8 cellular contexts compared by ENCODE assay signal in the genomic region with DNA sequence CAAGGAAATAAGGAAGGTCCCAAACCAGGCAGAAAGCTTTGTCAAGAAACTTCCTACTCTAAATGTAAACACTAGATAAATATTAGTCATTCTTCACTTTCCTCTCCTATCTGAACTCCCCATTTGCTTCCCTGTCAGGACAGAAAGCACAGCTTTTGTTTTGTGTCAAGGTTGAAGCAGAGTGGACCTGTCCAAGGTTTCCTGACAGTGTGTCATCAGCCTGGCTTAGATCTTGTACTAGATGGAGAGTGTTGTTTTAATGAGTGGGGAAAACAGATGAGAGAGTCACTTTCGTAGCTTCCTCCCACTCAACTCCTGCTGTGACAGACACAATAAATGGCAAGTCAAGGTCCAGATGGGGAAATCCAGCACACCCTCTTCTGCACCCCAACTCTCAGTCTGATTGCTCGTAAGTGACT.
DNase-seq lines count a peak whose midpoint lies in the region; ATAC-seq, FAIRE-seq and TF ChIP-seq lines count a peak whose summit lies in the region.
"Not testable (repeated sequence)": the region's sequence is repeated elsewhere in the genome, so short reads cannot be mapped to it uniquely, and the experiment has no call there.

No MANE protein-coding gene starts in this region.

- not testable (repeated sequence) for H4K20me1 ChIP-seq in hepatocyte (ENCODE audit: insufficient read depth, poor library complexity, severe bottlenecking)

- H3K36me3 Mint-ChIP-seq in activated naive CD8-positive, alpha-beta T cell treated with anti-CD3 and anti-CD28 coated beads, Interleukin-2, amount 50 U/mL, for 24 hours (ENCODE audit: low read depth): peaks cover 15% of the 10 kb centered on the region

- not testable (repeated sequence) for H3K9me3 Mint-ChIP-seq in activated naive CD8-positive, alpha-beta T cell treated with anti-CD3 and anti-CD28 coated beads, Interleukin-2, amount 50 U/mL, for 24 hours

- not testable (repeated sequence) for H3K4me3 Mint-ChIP-seq in activated naive CD8-positive, alpha-beta T cell treated with anti-CD3 and anti-CD28 coated beads, Interleukin-2, amount 50 U/mL, for 24 hours

- 65% methylated on average over 2 of the region's 2 CpGs for WGBS in hepatocyte (ENCODE audit: low lambda C conversion rate, missing lambda C conversion rate)

- ATAC-seq in GM21360 (IDR thresholded peaks at IDR 0.05; ENCODE audit: unreplicated experiment): peak; percentile 72
- peak; percentile 74 for ATAC-seq in HG02642 (IDR thresholded peaks at IDR 0.05; ENCODE audit: poor library complexity, unreplicated experiment)
- peak; percentile 72 for ATAC-seq in HG03045 (IDR thresholded peaks at IDR 0.05; ENCODE audit: unreplicated experiment)
- ATAC-seq in SK-N-SH treated with all-trans-retinoic acid at 6 μM for 48 hours: peak; percentile 37; the same call in 2 of the 3 replicates
- peak; percentile 36 for ATAC-seq in activated naive CD8-positive, alpha-beta T cell treated with anti-CD3 and anti-CD28 coated beads, Interleukin-2, amount 50 U/mL, for 24 hours

- H3K9me2 ChIP-seq in hepatocyte (replicated peaks; ENCODE audit: insufficient read depth): not testable (repeated sequence)

- not testable (repeated sequence) for H3K79me2 ChIP-seq in hepatocyte

- not testable (repeated sequence) for H3K36me3 ChIP-seq in hepatocyte (replicated peaks; ENCODE audit: insufficient read depth, low read depth)

- H3K27me3 ChIP-seq in hepatocyte: not testable (repeated sequence)

- not testable (repeated sequence) for H3K27ac Mint-ChIP-seq in activated naive CD8-positive, alpha-beta T cell treated with anti-CD3 and anti-CD28 coated beads, Interleukin-2, amount 50 U/mL, for 24 hours

- H3K27ac ChIP-seq in hepatocyte: not testable (repeated sequence)

- H3K9me3 ChIP-seq in hepatocyte (ENCODE audit: low read depth): not testable (repeated sequence)

- H3K4me2 ChIP-seq in hepatocyte: not testable (repeated sequence)

- not testable (repeated sequence) for TF ChIP-seq CTCF in hepatocyte (IDR thresholded peaks at IDR 0.05; ENCODE audit: poor library complexity)

- not testable (repeated sequence) for DNase-seq in GM18507 (ENCODE audit: extremely low spot score, insufficient read length, low read depth); activated naive CD8-positive, alpha-beta T cell treated with anti-CD3 and anti-CD28 coated beads, Interleukin-2, amount 50 U/mL, for 24 hours
- DNase-seq in hepatocyte (ENCODE audit: low spot score): peak; percentile 9
- DNase-seq in stimulated activated CD4-positive, alpha-beta T cell treated with anti-CD3 and anti-CD28 coated beads, Interleukin-1b, Interleukin-23, amount 100 ng/mL, for 48 hours: peak; percentile 2

- peak; percentile 72 for FAIRE-seq in GM18507 (lab: Jason Lieb, UNC)

- H3K4me3 ChIP-seq in hepatocyte: not testable (repeated sequence)

- not testable (repeated sequence) for H3K27me3 Mint-ChIP-seq in activated naive CD8-positive, alpha-beta T cell treated with anti-CD3 and anti-CD28 coated beads, Interleukin-2, amount 50 U/mL, for 24 hours

- not testable (repeated sequence) for H3K4me1 ChIP-seq in hepatocyte (ENCODE audit: insufficient read depth)

- not testable (repeated sequence) for H2AFZ ChIP-seq in hepatocyte

- H3K4me1 Mint-ChIP-seq in activated naive CD8-positive, alpha-beta T cell treated with anti-CD3 and anti-CD28 coated beads, Interleukin-2, amount 50 U/mL, for 24 hours: not testable (repeated sequence)
